Comparison of ENCODE assay signal across 13 cellular contexts in the genomic region with DNA sequence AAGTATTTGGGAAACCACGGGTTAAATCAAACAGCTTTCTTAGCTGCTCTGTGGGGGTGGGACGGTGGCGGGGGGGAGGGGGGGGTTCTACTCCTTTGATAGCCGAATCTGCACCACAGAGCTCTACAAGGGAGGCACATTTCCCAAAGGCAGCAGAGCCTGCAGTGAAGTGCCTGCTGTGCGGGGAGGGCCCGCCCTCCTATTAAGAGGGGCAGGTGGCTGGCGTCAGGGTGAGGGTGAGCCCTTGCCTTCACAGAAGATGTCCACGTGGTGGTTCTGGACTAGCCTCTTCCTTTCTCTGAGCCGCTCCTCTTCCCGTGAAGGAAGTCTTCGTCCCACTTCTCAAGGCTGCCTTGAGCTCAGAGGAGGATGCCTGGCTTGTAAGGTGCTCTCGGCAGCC.
DNase-seq lines count a peak whose midpoint lies in the region; TF ChIP-seq lines count a peak whose summit lies in the region.
"Had no signal": no experiment of that assay in that cellular context is flagged by ENCODE, and none has a peak within 500 bp of the region (broad histone marks: within the 10 kb centered on the region; RNA-seq: fewer than 3 reads in every experiment).

No MANE protein-coding gene starts in this region.

- H3K27me3 ChIP-seq in right atrium auricular region (no peaks in the 10 kb centered on the region), rectal smooth muscle tissue (ENCODE audit: control insufficient read depth, insufficient read depth, low read length) (no peaks in the 10 kb centered on the region), SK-N-SH (ENCODE audit: insufficient read depth) (no peaks in the 10 kb centered on the region)
- H3K27me3 ChIP-seq: BLaER1 had no signal

- H3K4me2 ChIP-seq in SK-N-SH = no peak overlapping the region
- H3K4me2 ChIP-seq: BLaER1 had no signal

- no peak for TF ChIP-seq EP300 in SK-N-SH (IDR thresholded peaks at IDR 0.05; ENCODE audit: borderline replicate concordance in 1 of 2, low read depth in 1 of 2, low read length in 1 of 2)

- H3K9me3 ChIP-seq in right atrium auricular region (peaks cover 0 to 39% of the 10 kb centered on the region in 2 donors), SK-N-SH (0 out of 2 replicates have a peak, but pooled peaks cover 5% of the 10 kb centered on the region)

- POLR2A ChIA-PET in SK-N-SH (lab: Yijun Ruan, JAX) = no interaction called here

- no peaks in the 10 kb centered on the region for H3K9me2 ChIP-seq in SK-N-SH

- 52% methylated on average over 7 of the region's 12 CpGs for WGBS in SK-N-SH (ENCODE audit: low lambda C conversion rate)

- H3K4me1 ChIP-seq in right atrium auricular region (no peaks in the 10 kb centered on the region), rectal smooth muscle tissue (ENCODE audit: control insufficient read depth, insufficient read depth, low read length) (peaks cover 8% of the 10 kb centered on the region), SK-N-SH (ENCODE audit: control insufficient read depth in 1 of 2, insufficient read depth in 2 of 2, low read depth in 1 of 2, low read length in 1 of 2) (peaks cover 0 to 10% of the 10 kb centered on the region in 2 experiments; a peak in 1 of 4 replicates)
- H3K4me1 ChIP-seq: BLaER1, psoas muscle had no signal

- H3K4me3 ChIP-seq in right atrium auricular region (no peak overlapping the region), rectal smooth muscle tissue (ENCODE audit: low read length) (no peak overlapping the region), SK-N-SH (ENCODE audit: low read depth in 2 of 2, low read length in 1 of 2) (no peak overlapping the region)
- H3K4me3 ChIP-seq: BLaER1, psoas muscle had no signal

- CTCF ChIA-PET in SK-N-SH (lab: Yijun Ruan, JAX) = no interaction called here

- H4K20me1 ChIP-seq in SK-N-SH (ENCODE audit: insufficient read depth) = no peaks in the 10 kb centered on the region
- H4K20me1 ChIP-seq: BLaER1 had no signal

- H3K36me3 ChIP-seq in right atrium auricular region (no peaks in the 10 kb centered on the region), rectal smooth muscle tissue (ENCODE audit: control insufficient read depth, insufficient read depth, low read length) (no peaks in the 10 kb centered on the region), SK-N-SH (replicated peaks in 1 of 2; ENCODE audit: control insufficient read depth in 1 of 2, insufficient read depth in 2 of 2, low read length in 1 of 2) (no peaks in the 10 kb centered on the region)
- H3K36me3 ChIP-seq: BLaER1 had no signal

- no peaks in the 10 kb centered on the region for H3K79me2 ChIP-seq in SK-N-SH (ENCODE audit: insufficient read depth)

- no peak for TF ChIP-seq CTCF in right atrium auricular region (IDR thresholded peaks at IDR 0.05)
- TF ChIP-seq CTCF in SK-N-SH (IDR thresholded peaks at IDR 0.05) = no peak

- H3K9ac ChIP-seq in rectal smooth muscle tissue (ENCODE audit: low read length) (no peak overlapping the region), SK-N-SH (no peak overlapping the region)
- H3K9ac ChIP-seq: BLaER1 had no signal

- peak; percentile 37 for DNase-seq in GM03348 (ENCODE audit: low spot score)
- DNase-seq in RPMI7951 (ENCODE audit: low read depth) = peak; percentile 10
- no peak for DNase-seq in right atrium auricular region (ENCODE audit: low spot score)
- no peak for DNase-seq in stimulated activated naive CD4-positive, alpha-beta T cell treated with Interleukin-2 at 50 U/mL for 16 hours (lab: John Stamatoyannopoulos, UW)
- no peak for DNase-seq in GM19240 (ENCODE audit: insufficient read length, low spot score)
- DNase-seq in SK-N-SH = no peak
- DNase-seq in mesenteric fat pad (ENCODE audit: low spot score) = no peak
- DNase-seq: activated T-cell treated with anti-CD3 and anti-CD28 coated beads, Interleukin-2, amount 50 U/mL, for 24 hours; Kasumi-1; psoas muscle had no signal

- TF ChIP-seq RAD21 in SK-N-SH (IDR thresholded peaks at IDR 0.05; ENCODE audit: low read length) = no peak

- H3K27ac ChIP-seq in right atrium auricular region = peak overlapping the region; percentile 52 to 78
- H3K27ac ChIP-seq in rectal smooth muscle tissue (ENCODE audit: low read depth, low read length) = peak overlapping the region; percentile 42
- H3K27ac ChIP-seq in SK-N-SH (ENCODE audit: low read depth in 2 of 2, low read length in 1 of 2) = no peak overlapping the region
- H3K27ac ChIP-seq: BLaER1, psoas muscle, VCaP had no signal

- no peaks in the 10 kb centered on the region for H3F3A ChIP-seq in SK-N-SH (replicated peaks; ENCODE audit: insufficient read depth)

- no peak overlapping the region for H2AFZ ChIP-seq in SK-N-SH (ENCODE audit: low read depth)

TF ChIP-seq in SK-N-SH, 30 proteins besides CTCF, POLR2A, EP300 and RAD21:
- TF ChIP-seq MXI1 (IDR thresholded peaks at IDR 0.05; ENCODE audit: low read depth, low read length) (no peak), YY1 (IDR thresholded peaks at IDR 0.05; ENCODE audit: low read depth) (no peak), SIN3A (IDR thresholded peaks at IDR 0.05; ENCODE audit: borderline replicate concordance, low read depth, low read length) (no peak), FOXJ3 (CRISPR knock-in tag; IDR thresholded peaks at IDR 0.05) (no peak), TAF1 (IDR thresholded peaks at IDR 0.05; ENCODE audit: borderline replicate concordance, low read depth, low read length) (no peak), NFIC (IDR thresholded peaks at IDR 0.05; ENCODE audit: borderline replicate concordance) (no peak), CHD2 (IDR thresholded peaks at IDR 0.05; ENCODE audit: low read length, partially characterized antibody) (no peak), GATA2 (CRISPR knock-in tag; IDR thresholded peaks at IDR 0.05) (no peak), ELF1 (IDR thresholded peaks at IDR 0.05) (no peak), RCOR1 (IDR thresholded peaks at IDR 0.05; ENCODE audit: low read length) (no peak), TCF12 (IDR thresholded peaks at IDR 0.05) (no peak)
- TF ChIP-seq, protein P1, sequence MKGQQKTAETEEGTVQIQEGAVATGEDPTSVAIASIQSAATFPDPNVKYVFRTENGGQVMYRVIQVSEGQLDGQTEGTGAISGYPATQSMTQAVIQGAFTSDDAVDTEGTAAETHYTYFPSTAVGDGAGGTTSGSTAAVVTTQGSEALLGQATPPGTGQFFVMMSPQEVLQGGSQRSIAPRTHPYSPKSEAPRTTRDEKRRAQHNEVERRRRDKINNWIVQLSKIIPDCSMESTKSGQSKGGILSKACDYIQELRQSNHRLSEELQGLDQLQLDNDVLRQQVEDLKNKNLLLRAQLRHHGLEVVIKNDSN (IDR thresholded peaks at IDR 0.05; ENCODE audit: borderline replicate concordance, low read depth) = no peak
TF ChIP-seq in SK-N-SH: peak in this region for 0.

Comparison
In these comparisons a context has a peak if more than half of its experiments do, and no peak if none do; other contexts are left out.
1. DNase-seq: peak in GM03348 (single experiment) and RPMI7951 (single experiment); none in right atrium auricular region (single experiment), stimulated activated naive CD4-positive, alpha-beta T cell treated with Interleukin-2 at 50 U/mL for 16 hours (single experiment), GM19240 (single experiment), SK-N-SH (single experiment) and mesenteric fat pad (single experiment).
2. H3K27ac ChIP-seq: peak in right atrium auricular region (2 of 2) and rectal smooth muscle tissue (single experiment); none in SK-N-SH (0 of 2).